1 cellular context compared by ENCODE assay signal in the genomic region with DNA sequence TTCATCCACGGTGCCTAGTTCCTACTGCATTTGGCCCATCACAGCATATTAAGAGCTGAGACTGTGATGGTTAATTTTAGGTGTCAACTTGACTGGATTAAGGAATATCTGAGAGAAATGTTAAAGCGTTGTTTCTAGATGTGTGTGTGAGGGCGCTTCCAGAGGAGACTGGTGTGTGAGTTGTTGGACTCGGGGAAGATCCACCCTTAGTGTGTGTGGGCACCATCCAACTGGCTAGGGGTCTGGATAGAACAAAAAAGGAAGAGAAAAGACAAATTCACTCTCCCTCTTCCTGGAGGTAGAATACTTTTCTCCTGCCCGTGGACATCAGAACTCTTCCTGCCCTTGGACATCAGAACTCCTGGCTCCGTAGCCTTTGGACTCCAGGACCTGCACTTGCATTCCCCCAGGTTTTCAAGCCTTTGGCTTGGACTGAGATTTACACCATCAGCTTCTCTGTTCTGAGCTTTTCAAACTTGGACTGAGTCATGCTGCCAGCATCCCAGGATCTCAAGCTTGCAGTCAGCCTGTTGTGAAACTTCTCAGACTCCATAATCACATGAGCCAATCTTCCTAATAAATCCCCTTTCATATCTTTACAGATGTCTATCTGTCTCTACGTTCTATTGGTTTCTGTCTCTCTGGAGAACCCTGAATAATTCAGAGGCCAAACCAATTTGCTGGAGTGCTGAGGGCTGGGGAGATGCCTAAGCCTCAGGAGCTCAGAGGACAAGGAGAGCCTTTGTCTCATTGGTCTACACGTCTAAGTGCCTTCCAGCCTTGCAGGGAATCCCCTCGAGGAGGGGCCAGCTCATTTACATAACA.
TF ChIP-seq lines count a peak whose summit lies in the region.

No MANE protein-coding gene starts in this region.

TF ChIP-seq in WTC11, 78 proteins besides CTCF, POLR2A, EP300 and RAD21 (continued from another document):
- TF ChIP-seq, protein P1, sequence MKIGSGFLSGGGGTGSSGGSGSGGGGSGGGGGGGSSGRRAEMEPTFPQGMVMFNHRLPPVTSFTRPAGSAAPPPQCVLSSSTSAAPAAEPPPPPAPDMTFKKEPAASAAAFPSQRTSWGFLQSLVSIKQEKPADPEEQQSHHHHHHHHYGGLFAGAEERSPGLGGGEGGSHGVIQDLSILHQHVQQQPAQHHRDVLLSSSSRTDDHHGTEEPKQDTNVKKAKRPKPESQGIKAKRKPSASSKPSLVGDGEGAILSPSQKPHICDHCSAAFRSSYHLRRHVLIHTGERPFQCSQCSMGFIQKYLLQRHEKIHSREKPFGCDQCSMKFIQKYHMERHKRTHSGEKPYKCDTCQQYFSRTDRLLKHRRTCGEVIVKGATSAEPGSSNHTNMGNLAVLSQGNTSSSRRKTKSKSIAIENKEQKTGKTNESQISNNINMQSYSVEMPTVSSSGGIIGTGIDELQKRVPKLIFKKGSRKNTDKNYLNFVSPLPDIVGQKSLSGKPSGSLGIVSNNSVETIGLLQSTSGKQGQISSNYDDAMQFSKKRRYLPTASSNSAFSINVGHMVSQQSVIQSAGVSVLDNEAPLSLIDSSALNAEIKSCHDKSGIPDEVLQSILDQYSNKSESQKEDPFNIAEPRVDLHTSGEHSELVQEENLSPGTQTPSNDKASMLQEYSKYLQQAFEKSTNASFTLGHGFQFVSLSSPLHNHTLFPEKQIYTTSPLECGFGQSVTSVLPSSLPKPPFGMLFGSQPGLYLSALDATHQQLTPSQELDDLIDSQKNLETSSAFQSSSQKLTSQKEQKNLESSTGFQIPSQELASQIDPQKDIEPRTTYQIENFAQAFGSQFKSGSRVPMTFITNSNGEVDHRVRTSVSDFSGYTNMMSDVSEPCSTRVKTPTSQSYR (CRISPR knock-in tag; IDR thresholded peaks at IDR 0.05), result no peak
